ENCODE assay signal across 9 cellular contexts in the genomic region with DNA sequence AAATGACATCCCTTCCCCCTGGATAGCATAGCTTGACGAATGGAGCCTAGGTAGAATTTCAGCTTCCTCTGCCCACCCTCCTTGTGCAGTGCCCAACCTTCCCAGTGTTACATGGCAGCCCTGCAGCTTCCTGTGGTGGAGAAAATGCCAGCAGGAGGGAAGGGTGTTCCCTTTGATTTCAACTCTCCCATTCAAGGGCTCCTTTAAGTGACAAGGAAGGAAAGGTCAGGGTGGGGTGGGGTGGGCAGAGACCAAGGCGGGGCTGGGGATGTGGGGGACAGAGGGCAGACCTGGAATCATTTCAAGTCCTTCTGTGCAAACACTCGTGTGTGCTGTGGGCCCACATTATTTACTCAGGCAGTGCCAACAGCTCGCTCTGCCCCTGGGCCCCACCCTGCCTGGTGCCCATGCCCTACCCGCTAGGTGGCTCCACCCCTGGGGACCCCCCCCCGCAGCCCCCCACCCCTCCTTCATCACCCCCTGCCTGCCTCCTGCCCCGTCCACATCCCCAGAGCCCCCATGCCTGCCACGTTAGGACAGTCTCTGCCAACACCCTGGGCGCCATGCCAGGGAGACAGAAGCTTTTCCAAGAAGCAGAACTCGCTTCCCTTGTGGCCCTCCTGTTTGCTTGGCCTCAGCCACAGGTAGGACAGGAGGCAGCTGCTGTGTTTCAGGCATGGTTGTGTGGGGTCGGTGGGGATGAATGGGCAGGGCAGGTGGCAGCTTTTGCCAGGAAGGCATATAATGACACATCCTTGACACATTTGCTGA. TPM values are rescaled to one million over a fixed set of nuclear protein-coding genes. Genes with fewer than 3 reads are reported as not detected.
DNase-seq lines count a peak whose midpoint lies in the region; ATAC-seq and TF ChIP-seq lines count a peak whose summit lies in the region.
"Had no signal": no experiment of that assay in that cellular context is flagged by ENCODE, and none has a peak within 500 bp of the region (broad histone marks: within the 10 kb centered on the region; RNA-seq: fewer than 3 reads in every experiment).

No MANE protein-coding gene starts in this region.

- H4K8ac ChIP-seq in neuronal stem cell (ENCODE audit: low read depth, low read length): no peak overlapping the region

- H3K27ac ChIP-seq in dorsolateral prefrontal cortex (peak overlapping the region in 1 of 59 donors; percentile 68), neuronal stem cell (replicated peaks; ENCODE audit: low read length) (no peak overlapping the region), osteoblast (ENCODE audit: low read depth, low read length) (no peak overlapping the region)

- H3K14ac ChIP-seq in neuronal stem cell (ENCODE audit: low read length): no peak overlapping the region

- no peaks in the 10 kb centered on the region for H3K79me2 ChIP-seq in osteoblast (ENCODE audit: insufficient read depth, low read length)

- no peaks in the 10 kb centered on the region for H3K27me3 ChIP-seq in dorsolateral prefrontal cortex
- H3K27me3 ChIP-seq in neuronal stem cell (ENCODE audit: control insufficient read depth in 3 of 3, insufficient read depth in 3 of 3, low read depth in 1 of 3, low read length in 3 of 3): peaks cover 0 to 61% (median 0%) of the 10 kb centered on the region in 3 experiments
- no peaks in the 10 kb centered on the region for H3K27me3 ChIP-seq in osteoblast (ENCODE audit: insufficient read depth, low read length)

- no peak overlapping the region for H3K23ac ChIP-seq in neuronal stem cell (ENCODE audit: low read depth, low read length, poor library complexity)

- no peak overlapping the region for H3K4me3 ChIP-seq in dorsolateral prefrontal cortex
- no peak overlapping the region for H3K4me3 ChIP-seq in neuronal stem cell (ENCODE audit: low read length in 2 of 2)
- H3K4me3 ChIP-seq in osteoblast (ENCODE audit: insufficient read depth, low read length): no peak overlapping the region

- H2BK5ac ChIP-seq in neuronal stem cell (ENCODE audit: low read length): no peak overlapping the region

- no peak overlapping the region for H3K4ac ChIP-seq in neuronal stem cell (ENCODE audit: low read length)

- no peak for ATAC-seq in HG03521 (IDR thresholded peaks at IDR 0.05; ENCODE audit: unreplicated experiment)

- H3K79me1 ChIP-seq in neuronal stem cell (ENCODE audit: low read depth, low read length): peaks cover 1% of the 10 kb centered on the region

- H2BK15ac ChIP-seq in neuronal stem cell (ENCODE audit: low read length): no peak overlapping the region

- H3K4me1 ChIP-seq in neuronal stem cell (ENCODE audit: control insufficient read depth in 2 of 2, insufficient read depth in 1 of 2, low read depth in 1 of 2, low read length in 2 of 2) (peaks cover 0 to 10% of the 10 kb centered on the region in 2 donors), osteoblast (ENCODE audit: insufficient read depth, low read length) (peaks cover 9% of the 10 kb centered on the region)

- H4K91ac ChIP-seq in neuronal stem cell (ENCODE audit: low read depth, low read length, poor library complexity): no peak overlapping the region

- H2AK5ac ChIP-seq in neuronal stem cell (ENCODE audit: low read depth, low read length): no peak overlapping the region

- no CpG with 5 or more reads among the region's 11 CpGs for WGBS in neuronal stem cell (ENCODE audit: extremely low coverage in 2 of 2, insufficient read length in 2 of 2, insufficient replicate concordance in 1 of 2), 2 donors

- no peaks in the 10 kb centered on the region for H4K20me1 ChIP-seq in osteoblast (ENCODE audit: insufficient read depth, low read length)

- H3K4me2 ChIP-seq in neuronal stem cell (ENCODE audit: insufficient read depth, low read length, poor library complexity, severe bottlenecking) (no peak overlapping the region), osteoblast (ENCODE audit: insufficient read depth, low read length) (no peak overlapping the region)

- H3K9me3 ChIP-seq in neuronal stem cell (replicated peaks in 1 of 2; ENCODE audit: control insufficient read depth in 2 of 2, insufficient read depth in 1 of 2, low read depth in 1 of 2, low read length in 2 of 2): no peaks in the 10 kb centered on the region
- no peaks in the 10 kb centered on the region for H3K9me3 ChIP-seq in osteoblast (ENCODE audit: low read depth, low read length)

- TF ChIP-seq CTCF in dorsolateral prefrontal cortex (IDR thresholded peaks at IDR 0.05 in 54 of 56, conservative IDR thresholded peaks at IDR 0.05 in 2 of 56; ENCODE audit: low read depth in 1 of 56, partially characterized antibody in 56 of 56): no peak
- no peak for TF ChIP-seq CTCF in osteoblast (IDR thresholded peaks at IDR 0.05; ENCODE audit: extremely low read depth, low read depth, low read length)

- intact Hi-C loops in dorsolateral prefrontal cortex (cut with DNase I): no loop called here

- H3K9ac ChIP-seq in neuronal stem cell (ENCODE audit: low read depth, low read length, poor library complexity): no peak overlapping the region

- H2BK12ac ChIP-seq in neuronal stem cell (ENCODE audit: low read length): no peak overlapping the region

- H2BK120ac ChIP-seq in neuronal stem cell (ENCODE audit: low read depth, low read length): peak overlapping the region; percentile 26

- H3K36me3 ChIP-seq in neuronal stem cell (replicated peaks in 1 of 2; ENCODE audit: control insufficient read depth in 2 of 2, insufficient read depth in 2 of 2, low read length in 2 of 2) (no peaks in the 10 kb centered on the region), osteoblast (ENCODE audit: insufficient read depth, low read length) (no peaks in the 10 kb centered on the region)

- H3K18ac ChIP-seq in neuronal stem cell (ENCODE audit: low read length): peak overlapping the region; percentile 53

- peak; percentile 73 for DNase-seq in DMS53 (lab: John Stamatoyannopoulos, UW)
- DNase-seq in NCI-H2196 treated with DMSO at 0.1 percent for 48 hours (lab: John Stamatoyannopoulos, UW; ENCODE audit: unreplicated experiment): peak; percentile 78
- peak in 6 of 10 donors; percentile 36 to 89 (median 51) for DNase-seq in dorsolateral prefrontal cortex
- no peak for DNase-seq in neuronal stem cell (ENCODE audit: low spot score)
- DNase-seq in effector CD4-positive, alpha-beta T cell: no peak
- DNase-seq in osteoblast (ENCODE audit: insufficient read length, low spot score, missing footprints): no peak
- no peak for DNase-seq in activated CD4-positive, CD25-positive, alpha-beta regulatory T cell (lab: John Stamatoyannopoulos, UW)
- DNase-seq: central memory CD4-positive, alpha-beta T cell had no signal

- H2AFZ ChIP-seq in neuronal stem cell (ENCODE audit: low read length): no peak overlapping the region
- H2AFZ ChIP-seq in osteoblast (ENCODE audit: low read length): no peak overlapping the region

RNA-seq across cellular contexts. Expression of gene SPDEF, which starts 9.4 kb away (rescaled TPM):
- 1 to 10 TPM in 63 of 120 experiments, under 1 TPM in 54, not detected in 3; 0.28 to 3.0 (median 1.1) TPM for total RNA-seq in dorsolateral prefrontal cortex
- polyA plus RNA-seq in neuronal stem cell (2013, experiment 1 of 2): 0.18 TPM
- polyA plus RNA-seq in neuronal stem cell (2013, experiment 2 of 2): 0.18 TPM
- total RNA-seq in osteoblast: 0.29 TPM in 1 of 2 replicates, not detected in the other

Comparison
In these comparisons a context has a peak if more than half of its experiments do, and no peak if none do; other contexts are left out.
1. DNase-seq: peak in DMS53 (single experiment), NCI-H2196 treated with DMSO at 0.1 percent for 48 hours (single experiment) and dorsolateral prefrontal cortex (6 of 10); none in neuronal stem cell (single experiment), effector CD4-positive, alpha-beta T cell (single experiment), osteoblast (single experiment) and activated CD4-positive, CD25-positive, alpha-beta regulatory T cell (0 of 4).